In the genomic region with DNA sequence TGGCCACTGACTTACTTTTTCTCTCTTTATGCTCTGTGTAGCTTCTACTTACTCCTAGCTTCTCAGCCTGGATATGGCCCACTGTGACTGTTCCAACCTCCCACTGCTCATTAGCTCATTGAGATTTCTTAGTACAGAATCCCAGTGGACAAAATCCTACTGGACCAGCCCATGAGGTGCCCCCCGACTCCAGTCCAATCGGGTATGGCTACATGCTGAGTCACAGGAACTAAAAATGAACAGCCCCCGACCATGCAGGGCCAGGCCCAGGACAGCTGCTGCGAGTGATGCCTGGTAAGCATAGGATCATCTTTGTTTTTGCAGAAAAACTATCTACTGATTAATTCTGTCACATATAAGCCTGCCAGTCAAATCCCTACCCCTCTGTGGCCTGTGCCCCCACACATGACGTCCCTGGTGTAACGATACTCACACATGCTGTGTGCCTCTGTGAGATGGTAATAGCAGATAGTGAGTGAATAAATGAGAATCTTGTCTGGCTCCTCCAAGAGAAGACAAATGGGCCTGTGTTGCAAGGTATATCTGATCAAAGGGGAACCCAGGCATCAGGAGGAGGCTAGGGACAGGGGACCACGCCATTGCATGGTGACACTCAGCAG, we compare ENCODE assay signal across 12 cellular contexts.
DNase-seq lines count a peak whose midpoint lies in the region; ATAC-seq and TF ChIP-seq lines count a peak whose summit lies in the region.
"Had no signal": no experiment of that assay in that cellular context is flagged by ENCODE, and none has a peak within 500 bp of the region (broad histone marks: within the 10 kb centered on the region; RNA-seq: fewer than 3 reads in every experiment).

No MANE protein-coding gene starts in this region.

- H2AFZ ChIP-seq in IMR-90 (replicated peaks; ENCODE audit: low read length, poor library complexity) (peak overlapping the region; percentile 81), neural progenitor cell (replicated peaks) (no peak overlapping the region)

- H3K4me2 ChIP-seq in IMR-90 (ENCODE audit: low read depth, low read length) (peak overlapping the region; percentile 23; the same call in 1 of the 2 replicates), neural progenitor cell (no peak overlapping the region)

- H3K18ac ChIP-seq in IMR-90 (ENCODE audit: low read depth, low read length): peak overlapping the region; percentile 62

- POLR2A ChIA-PET in IMR-90 (lab: Charles Lee; ENCODE audit: unreplicated experiment): interaction anchor here (8.5 kb wide), 1 partner anchor 86 kb away, joined by 153 read pairs; a partner anchor contains a TSS

- peak overlapping the region; percentile 88 for H3K56ac ChIP-seq in IMR-90 (ENCODE audit: extremely low read depth, insufficient read depth, low read length)

- WGBS in IMR-90 (ENCODE audit: extremely low coverage in 2 of 2, insufficient read length in 1 of 2), 2 experiments: no CpG with 5 or more reads among the region's 7 CpGs

- peak overlapping the region; percentile 13 for H3K27ac Mint-ChIP-seq in activated naive CD8-positive, alpha-beta T cell treated with anti-CD3 and anti-CD28 coated beads, Interleukin-2, amount 50 U/mL, for 24 hours
- H3K27ac Mint-ChIP-seq in neural progenitor cell: peak overlapping the region; percentile 44
- H3K27ac Mint-ChIP-seq: natural killer cell had no signal

- H3K9me3 ChIP-seq in IMR-90 (ENCODE audit: control insufficient read depth, insufficient read depth, low read length): no peaks in the 10 kb centered on the region
- H3K9me3 ChIP-seq in neural progenitor cell (ENCODE audit: low read depth): no peaks in the 10 kb centered on the region

- CTCF ChIA-PET in IMR-90 (lab: Yijun Ruan, JAX): interaction anchor here (0.6 kb wide), 1 partner anchor 203 kb away, joined by 3 read pairs; no protein-coding TSS in a partner anchor

- peak overlapping the region; percentile 96 for H4K91ac ChIP-seq in IMR-90 (ENCODE audit: insufficient read depth, low read depth, low read length)

- peak overlapping the region; percentile 99 for H2BK5ac ChIP-seq in IMR-90 (ENCODE audit: low read depth, low read length, poor library complexity, severe bottlenecking)

- peaks cover 33% of the 10 kb centered on the region for H3K4me1 Mint-ChIP-seq in activated naive CD8-positive, alpha-beta T cell treated with anti-CD3 and anti-CD28 coated beads, Interleukin-2, amount 50 U/mL, for 24 hours
- peaks cover 56% of the 10 kb centered on the region for H3K4me1 Mint-ChIP-seq in neural progenitor cell
- H3K4me1 Mint-ChIP-seq: natural killer cell had no signal

- H3K79me2 ChIP-seq in neural progenitor cell (ENCODE audit: low read depth): no peaks in the 10 kb centered on the region

- H2AK9ac ChIP-seq in IMR-90 (replicated peaks; ENCODE audit: low read depth, low read length, poor library complexity): peak overlapping the region; percentile 18

- H4K5ac ChIP-seq in IMR-90 (ENCODE audit: low read depth, low read length): peak overlapping the region; percentile 69

- H3K4me1 ChIP-seq in IMR-90 (ENCODE audit: control insufficient read depth, insufficient read depth, low read length): peaks cover 43% of the 10 kb centered on the region
- peaks cover 12% of the 10 kb centered on the region for H3K4me1 ChIP-seq in neural progenitor cell

- peak overlapping the region; percentile 96 for H2AK5ac ChIP-seq in IMR-90 (ENCODE audit: low read depth, low read length)

- peak overlapping the region; percentile 95 for H3K14ac ChIP-seq in IMR-90 (replicated peaks; ENCODE audit: low read depth, low read length)

- H3F3A ChIP-seq in neural progenitor cell (ENCODE audit: low read depth): no peaks in the 10 kb centered on the region

- no peaks in the 10 kb centered on the region for H3K36me3 ChIP-seq in IMR-90 (ENCODE audit: control insufficient read depth, insufficient read depth, low read length)
- H3K36me3 ChIP-seq in neural progenitor cell: no peaks in the 10 kb centered on the region

- H3K27ac ChIP-seq in IMR-90 (ENCODE audit: insufficient read depth, low read length) (peak overlapping the region; percentile 81), neural progenitor cell (no peak overlapping the region)
- H3K27ac ChIP-seq: 22Rv1 had no signal

- no peak for TF ChIP-seq RAD21 in IMR-90 (IDR thresholded peaks at IDR 0.05; ENCODE audit: low read length)

- H3K9me3 Mint-ChIP-seq in activated naive CD8-positive, alpha-beta T cell treated with anti-CD3 and anti-CD28 coated beads, Interleukin-2, amount 50 U/mL, for 24 hours: no peaks in the 10 kb centered on the region
- H3K9me3 Mint-ChIP-seq in neural progenitor cell: no peaks in the 10 kb centered on the region
- H3K9me3 Mint-ChIP-seq: natural killer cell had no signal

- TF ChIP-seq POLR2A in IMR-90 (IDR thresholded peaks at IDR 0.05; ENCODE audit: low read depth, low read length): no peak

- H2BK120ac ChIP-seq in IMR-90 (ENCODE audit: low read depth, low read length): peak overlapping the region; percentile 97

- TF ChIP-seq CTCF in IMR-90 (conservative IDR thresholded peaks at IDR 0.05; ENCODE audit: low read depth, low read length): no peak
- no peak for TF ChIP-seq CTCF in neural progenitor cell (IDR thresholded peaks at IDR 0.05)

- H3K9ac ChIP-seq in IMR-90 (ENCODE audit: low read depth, low read length) (peak overlapping the region; percentile 26), neural progenitor cell (no peak overlapping the region)

- H3K79me1 ChIP-seq in IMR-90 (ENCODE audit: low read depth in 1 of 2, low read length in 2 of 2): peaks cover 16 to 58% of the 10 kb centered on the region in 2 experiments; a peak in 3 of 4 replicates

- in situ Hi-C loops in IMR-90 (cut with MboI; ENCODE audit: low sequenced_read_pairs): no loop called here

- peaks cover 1% of the 10 kb centered on the region for H3K27me3 Mint-ChIP-seq in activated naive CD8-positive, alpha-beta T cell treated with anti-CD3 and anti-CD28 coated beads, Interleukin-2, amount 50 U/mL, for 24 hours
- no peaks in the 10 kb centered on the region for H3K27me3 Mint-ChIP-seq in neural progenitor cell (ENCODE audit: insufficient read depth, low read depth)

- peaks cover 43% of the 10 kb centered on the region for H3K9me1 ChIP-seq in IMR-90 (ENCODE audit: insufficient read depth, low read length)

- peak overlapping the region; percentile 96; the same call in 2 of the 3 replicates for H2BK15ac ChIP-seq in IMR-90 (ENCODE audit: low read depth, low read length)

- intact Hi-C loops in IMR-90 (cut with micrococcal nuclease): loop anchor here (10.0 kb wide), 1 partner anchor 363 kb away; no protein-coding TSS in a partner anchor

- DNase-seq in DMS 273 (lab: John Stamatoyannopoulos, UW; ENCODE audit: unreplicated experiment) (peak; percentile 12), DMS 273 treated with DMSO at 0.1 percent for 48 hours (lab: John Stamatoyannopoulos, UW) (no peak), IMR-90 (peak; percentile 61), neural progenitor cell (ENCODE audit: low spot score) (no peak), NCI-H1417 (lab: John Stamatoyannopoulos, UW) (no peak), HuH-7.5 (ENCODE audit: low spot score) (no peak)
- DNase-seq in activated naive CD8-positive, alpha-beta T cell treated with anti-CD3 and anti-CD28 coated beads, Interleukin-2, amount 50 U/mL, for 24 hours: no peak
- DNase-seq: natural killer cell, NCI-H524 treated with DMSO at 0.1 percent for 48 hours, right cardiac atrium had no signal

- peak overlapping the region; percentile 79 to 90 for H4K8ac ChIP-seq in IMR-90 (ENCODE audit: low read depth in 2 of 2, low read length in 2 of 2)

- H3K36me3 Mint-ChIP-seq in activated naive CD8-positive, alpha-beta T cell treated with anti-CD3 and anti-CD28 coated beads, Interleukin-2, amount 50 U/mL, for 24 hours (ENCODE audit: low read depth): no peaks in the 10 kb centered on the region
- H3K36me3 Mint-ChIP-seq in neural progenitor cell: no peaks in the 10 kb centered on the region
- H3K36me3 Mint-ChIP-seq: natural killer cell had no signal

- no TSS peak for BruUV-seq in IMR-90 (replicated peaks; lab: Mats Ljungman, UMichigan)

- peak overlapping the region; percentile 82 for H3K23ac ChIP-seq in IMR-90 (ENCODE audit: low read depth, low read length)

- dilution Hi-C loops in IMR-90 (cut with HindIII; ENCODE audit: low sequenced_read_pairs, unreplicated experiment): no loop called here

- no peak overlapping the region for H3K4me3 ChIP-seq in IMR-90 (ENCODE audit: insufficient read depth, low read depth, low read length)
- no peak overlapping the region for H3K4me3 ChIP-seq in neural progenitor cell

- H3K27me3 ChIP-seq in IMR-90 (ENCODE audit: control insufficient read depth, insufficient read depth, low read length) (no peaks in the 10 kb centered on the region), neural progenitor cell (no peaks in the 10 kb centered on the region)

- H3K4me3 Mint-ChIP-seq in activated naive CD8-positive, alpha-beta T cell treated with anti-CD3 and anti-CD28 coated beads, Interleukin-2, amount 50 U/mL, for 24 hours: no peak overlapping the region
- no peak overlapping the region for H3K4me3 Mint-ChIP-seq in neural progenitor cell
- H3K4me3 Mint-ChIP-seq: natural killer cell had no signal

- H4K20me1 ChIP-seq in IMR-90 (ENCODE audit: insufficient read depth, low read length) (no peaks in the 10 kb centered on the region), neural progenitor cell (ENCODE audit: low read depth) (no peaks in the 10 kb centered on the region)

- H2BK20ac ChIP-seq in IMR-90 (ENCODE audit: low read depth, low read length): peak overlapping the region; percentile 99

- H3K4ac ChIP-seq in IMR-90 (ENCODE audit: low read depth, low read length): peak overlapping the region; percentile 98

- ATAC-seq in IMR-90 (ENCODE audit: low read depth): peak; percentile 4; the same call in 1 of the 2 replicates
- peak; percentile 58 for ATAC-seq in activated naive CD8-positive, alpha-beta T cell treated with anti-CD3 and anti-CD28 coated beads, Interleukin-2, amount 50 U/mL, for 24 hours
- ATAC-seq in GM19023 (IDR thresholded peaks at IDR 0.05; ENCODE audit: unreplicated experiment): no peak
- ATAC-seq: natural killer cell, right cardiac atrium had no signal

TF ChIP-seq in IMR-90, 13 proteins besides CTCF, POLR2A, EP300 and RAD21:
- peak; percentile 27; the same call in 1 of the 2 replicates for TF ChIP-seq NFE2L2 (IDR thresholded peaks at IDR 0.05; ENCODE audit: low read depth, low read length)
- TF ChIP-seq CEBPB (IDR thresholded peaks at IDR 0.05; ENCODE audit: low read depth, low read length): no peak

Comparison
In these comparisons a context has a peak if more than half of its experiments do, and no peak if none do; other contexts are left out.
1. DNase-seq: peak in DMS 273 (single experiment) and IMR-90 (single experiment); none in DMS 273 treated with DMSO at 0.1 percent for 48 hours (single experiment), activated naive CD8-positive, alpha-beta T cell treated with anti-CD3 and anti-CD28 coated beads, Interleukin-2, amount 50 U/mL, for 24 hours (single experiment), neural progenitor cell (single experiment), NCI-H1417 (0 of 3) and HuH-7.5 (single experiment).